In genomic region chr9:80797427-80797825, GRCh38 we compare ENCODE assay signal across 1 cellular context.
TF ChIP-seq lines count a peak whose summit lies in the region.

No MANE protein-coding gene starts in this region.

TF ChIP-seq in SK-N-SH treated with all-trans-retinoic acid at 6 μM for 48 hours, 23 proteins besides CTCF, POLR2A, EP300 and RAD21 (continued from another document):
- TF ChIP-seq POU6F1 (CRISPR knock-in tag; IDR thresholded peaks at IDR 0.05; ENCODE audit: borderline replicate concordance, low read depth) (no peak), PPARA (CRISPR knock-in tag; IDR thresholded peaks at IDR 0.05; ENCODE audit: borderline replicate concordance) (no peak), ZNF8 (CRISPR knock-in tag; IDR thresholded peaks at IDR 0.05) (no peak), GLIS3 (CRISPR knock-in tag; IDR thresholded peaks at IDR 0.05) (no peak), RARB (CRISPR knock-in tag; IDR thresholded peaks at IDR 0.05) (no peak), ZNF565 (CRISPR knock-in tag; conservative IDR thresholded peaks at IDR 0.05; ENCODE audit: low read depth) (no peak), CSDC2 (CRISPR knock-in tag; IDR thresholded peaks at IDR 0.05) (no peak), ESRRG (CRISPR knock-in tag; IDR thresholded peaks at IDR 0.05) (no peak), BACH2 (CRISPR knock-in tag; IDR thresholded peaks at IDR 0.05; ENCODE audit: borderline replicate concordance) (no peak), ISL1 (CRISPR knock-in tag; IDR thresholded peaks at IDR 0.05) (no peak), ZFP30 (CRISPR knock-in tag; IDR thresholded peaks at IDR 0.05) (no peak), ZC3H10 (CRISPR knock-in tag; IDR thresholded peaks at IDR 0.05) (no peak), TCF4 (CRISPR knock-in tag; IDR thresholded peaks at IDR 0.05; ENCODE audit: borderline replicate concordance) (no peak), OSR1 (CRISPR knock-in tag; IDR thresholded peaks at IDR 0.05) (no peak)
- TF ChIP-seq, protein P1, sequence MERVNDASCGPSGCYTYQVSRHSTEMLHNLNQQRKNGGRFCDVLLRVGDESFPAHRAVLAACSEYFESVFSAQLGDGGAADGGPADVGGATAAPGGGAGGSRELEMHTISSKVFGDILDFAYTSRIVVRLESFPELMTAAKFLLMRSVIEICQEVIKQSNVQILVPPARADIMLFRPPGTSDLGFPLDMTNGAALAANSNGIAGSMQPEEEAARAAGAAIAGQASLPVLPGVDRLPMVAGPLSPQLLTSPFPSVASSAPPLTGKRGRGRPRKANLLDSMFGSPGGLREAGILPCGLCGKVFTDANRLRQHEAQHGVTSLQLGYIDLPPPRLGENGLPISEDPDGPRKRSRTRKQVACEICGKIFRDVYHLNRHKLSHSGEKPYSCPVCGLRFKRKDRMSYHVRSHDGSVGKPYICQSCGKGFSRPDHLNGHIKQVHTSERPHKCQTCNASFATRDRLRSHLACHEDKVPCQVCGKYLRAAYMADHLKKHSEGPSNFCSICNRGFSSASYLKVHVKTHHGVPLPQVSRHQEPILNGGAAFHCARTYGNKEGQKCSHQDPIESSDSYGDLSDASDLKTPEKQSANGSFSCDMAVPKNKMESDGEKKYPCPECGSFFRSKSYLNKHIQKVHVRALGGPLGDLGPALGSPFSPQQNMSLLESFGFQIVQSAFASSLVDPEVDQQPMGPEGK (CRISPR knock-in tag; IDR thresholded peaks at IDR 0.05; ENCODE audit: borderline replicate concordance): no peak
